In genomic region chr20:17733781-17734304, GRCh38 we compare ENCODE assay signal across 1 cellular context.
A peak's percentile ranks its signal among the peaks of the same experiment; 100 is the strongest.
TF ChIP-seq lines count a peak whose summit lies in the region.

No MANE protein-coding gene starts in this region.

TF ChIP-seq in HepG2, 621 proteins besides CTCF, POLR2A, EP300 and RAD21:
- TF ChIP-seq BCL6 (CRISPR knock-in tag; IDR thresholded peaks at IDR 0.05) (peak; percentile 92), SOX6 (IDR thresholded peaks at IDR 0.05) (no peak), SOX6 (CRISPR knock-in tag; IDR thresholded peaks at IDR 0.05) (no peak)
